8 cellular contexts compared by ENCODE assay signal in the genomic region with DNA sequence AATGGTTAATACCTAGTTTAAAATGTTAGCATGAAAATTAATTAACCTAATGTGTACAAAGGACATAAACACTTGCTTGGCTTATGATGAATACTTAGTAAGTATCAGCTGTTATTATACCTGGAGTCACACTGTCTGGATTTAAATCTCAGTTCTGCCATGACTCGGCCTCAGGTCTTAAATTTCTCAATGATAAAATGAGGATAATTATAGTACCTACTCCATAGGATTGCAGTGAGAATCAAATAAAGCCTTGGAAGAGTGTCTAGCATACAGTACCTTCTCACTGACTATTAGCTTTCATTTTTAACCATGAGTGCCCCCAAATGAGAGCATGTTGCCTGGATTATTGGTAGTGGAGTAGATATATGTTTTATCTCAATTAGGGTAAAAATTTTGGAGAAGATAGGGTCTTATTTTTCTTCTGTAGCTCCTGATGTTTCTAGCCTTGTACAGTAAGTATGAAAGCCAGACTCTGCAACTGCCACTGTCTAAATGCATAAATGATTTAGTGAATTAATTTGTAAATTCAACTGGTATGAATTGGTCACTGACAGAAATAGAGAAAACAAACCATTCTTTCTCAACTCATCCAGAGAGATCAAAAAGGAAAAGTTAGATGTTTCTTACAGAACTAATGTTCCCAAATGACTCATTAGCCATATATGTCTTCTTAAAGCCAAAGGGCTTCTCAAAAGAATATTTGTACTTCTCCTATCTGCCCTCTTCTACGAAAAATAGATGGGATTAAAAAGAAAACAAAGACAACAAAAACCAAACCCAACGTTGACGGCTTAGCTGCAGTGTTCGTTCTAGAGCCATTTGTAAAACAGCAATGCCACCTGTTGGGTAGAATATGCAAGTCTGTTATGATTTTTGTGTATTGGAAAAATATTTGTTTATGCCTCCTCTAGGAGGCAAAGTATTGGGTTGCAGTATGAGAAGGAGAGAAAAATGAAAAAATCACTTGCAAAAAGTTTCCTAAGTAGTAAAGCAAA. TPM values are rescaled to one million over a fixed set of nuclear protein-coding genes. Genes with fewer than 3 reads are reported as not detected.
DNase-seq lines count a peak whose midpoint lies in the region; ATAC-seq and TF ChIP-seq lines count a peak whose summit lies in the region.

No MANE protein-coding gene starts in this region.

- no peak for TF ChIP-seq POLR2A in IMR-90 (IDR thresholded peaks at IDR 0.05; ENCODE audit: low read depth, low read length)

- H3K9me1 ChIP-seq in IMR-90 (ENCODE audit: insufficient read depth, low read length): no peaks in the 10 kb centered on the region

- no peak overlapping the region for H3K4me3 ChIP-seq in DOHH2 (ENCODE audit: low read length)
- no peak overlapping the region for H3K4me3 ChIP-seq in IMR-90 (ENCODE audit: insufficient read depth, low read depth, low read length)
- peak overlapping the region in 1 of 2 donors; percentile 45 for H3K4me3 ChIP-seq in ascending aorta

- no TSS peak for BruUV-seq in IMR-90 (replicated peaks; lab: Mats Ljungman, UMichigan)

- H3K27ac ChIP-seq in DOHH2 (ENCODE audit: low read depth, low read length): no peak overlapping the region
- H3K27ac ChIP-seq in IMR-90 (ENCODE audit: insufficient read depth, low read length): no peak overlapping the region
- no peak overlapping the region for H3K27ac ChIP-seq in ascending aorta

- H3K14ac ChIP-seq in IMR-90 (replicated peaks; ENCODE audit: low read depth, low read length): no peak overlapping the region

- H2BK5ac ChIP-seq in IMR-90 (ENCODE audit: low read depth, low read length, poor library complexity, severe bottlenecking): no peak overlapping the region

- H3K27me3 ChIP-seq in DOHH2 (ENCODE audit: control insufficient read depth, low read length) (no peaks in the 10 kb centered on the region), IMR-90 (ENCODE audit: control insufficient read depth, insufficient read depth, low read length) (no peaks in the 10 kb centered on the region), ascending aorta (no peaks in the 10 kb centered on the region)

- H3K4ac ChIP-seq in IMR-90 (ENCODE audit: low read depth, low read length): no peak overlapping the region

- TF ChIP-seq CTCF in DOHH2 (IDR thresholded peaks at IDR 0.05; ENCODE audit: low read depth, low read length, poor library complexity, severe bottlenecking) (peak; percentile 19), IMR-90 (conservative IDR thresholded peaks at IDR 0.05; ENCODE audit: low read depth, low read length) (peak; percentile 52), ascending aorta (IDR thresholded peaks at IDR 0.05) (peak; percentile 38 to 72 (median 64))

- no peaks in the 10 kb centered on the region for H3K9me2 ChIP-seq in DOHH2 (replicated peaks; ENCODE audit: control insufficient read depth, low read length)

- no peaks in the 10 kb centered on the region for H3K79me1 ChIP-seq in IMR-90 (ENCODE audit: low read depth in 1 of 2, low read length in 2 of 2)

- H3K4me2 ChIP-seq in DOHH2 (ENCODE audit: low read length) (no peak overlapping the region), IMR-90 (ENCODE audit: low read depth, low read length) (peak overlapping the region; percentile 41; the same call in 1 of the 2 replicates)

- no peak overlapping the region for H3K23ac ChIP-seq in IMR-90 (ENCODE audit: low read depth, low read length)

- H3K18ac ChIP-seq in IMR-90 (ENCODE audit: low read depth, low read length): no peak overlapping the region

- DNase-seq in IMR-90 (peak; percentile 42), ascending aorta (ENCODE audit: low spot score in 2 of 2) (no peak), left colon (no peak), NCI-H2227 treated with DMSO at 0.1 percent for 48 hours (lab: John Stamatoyannopoulos, UW) (no peak), NCI-H2227 (lab: John Stamatoyannopoulos, UW; ENCODE audit: unreplicated experiment) (no peak)
- no peak for DNase-seq in effector CD8-positive, alpha-beta T cell (lab: John Stamatoyannopoulos, UW)

- H4K91ac ChIP-seq in IMR-90 (ENCODE audit: insufficient read depth, low read depth, low read length): no peak overlapping the region

- H3F3A ChIP-seq in DOHH2 (ENCODE audit: control insufficient read depth, insufficient read depth): no peaks in the 10 kb centered on the region

- no CpG with 5 or more reads among the region's 5 CpGs for WGBS in IMR-90 (ENCODE audit: extremely low coverage in 2 of 2, insufficient read length in 1 of 2), 2 experiments

- CTCF ChIA-PET in IMR-90 (lab: Yijun Ruan, JAX): interaction anchor here (0.6 kb wide), 1 partner anchor 587 kb away, joined by 5 read pairs; no protein-coding TSS in a partner anchor

- no peak overlapping the region for H2BK20ac ChIP-seq in IMR-90 (ENCODE audit: low read depth, low read length)

- intact Hi-C loops in IMR-90 (cut with micrococcal nuclease) (loop anchor here (2.0 to 5.0 kb wide), 3 partner anchors 219 to 954 kb away; a partner anchor contains a TSS), ascending aorta (cut with DNase I) (loop anchor here (5.0 to 10.0 kb wide), 4 partner anchors 114 to 954 kb away; no protein-coding TSS in a partner anchor), left colon (cut with DNase I, micrococcal nuclease) (loop anchor here in 1 of 2 donors (10.0 kb wide), 1 partner anchor 957 kb away; no protein-coding TSS in a partner anchor)

- H3K36me3 ChIP-seq in DOHH2 (ENCODE audit: control insufficient read depth, low read length) (no peaks in the 10 kb centered on the region), IMR-90 (ENCODE audit: control insufficient read depth, insufficient read depth, low read length) (no peaks in the 10 kb centered on the region), ascending aorta (no peaks in the 10 kb centered on the region)

- no peak overlapping the region for H3K9ac ChIP-seq in IMR-90 (ENCODE audit: low read depth, low read length)

- in situ Hi-C loops in IMR-90 (cut with MboI; ENCODE audit: low sequenced_read_pairs): no loop called here

- no peak overlapping the region; a peak in 1 of 4 replicates for H4K8ac ChIP-seq in IMR-90 (ENCODE audit: low read depth in 2 of 2, low read length in 2 of 2)

- H4K5ac ChIP-seq in IMR-90 (ENCODE audit: low read depth, low read length): no peak overlapping the region

- H2AFZ ChIP-seq in IMR-90 (replicated peaks; ENCODE audit: low read length, poor library complexity): no peak overlapping the region

- H2AK5ac ChIP-seq in IMR-90 (ENCODE audit: low read depth, low read length): no peak overlapping the region

- H3K79me2 ChIP-seq in DOHH2 (ENCODE audit: control insufficient read depth, low read length): no peaks in the 10 kb centered on the region

- no peak overlapping the region for H2BK120ac ChIP-seq in IMR-90 (ENCODE audit: low read depth, low read length)

- H4K20me1 ChIP-seq in DOHH2 (ENCODE audit: control insufficient read depth, insufficient read depth, low read depth, low read length): no peaks in the 10 kb centered on the region
- no peaks in the 10 kb centered on the region for H4K20me1 ChIP-seq in IMR-90 (ENCODE audit: insufficient read depth, low read length)

- H3K56ac ChIP-seq in IMR-90 (ENCODE audit: extremely low read depth, insufficient read depth, low read length): no peak overlapping the region

- peak; percentile 63 for ATAC-seq in IMR-90 (ENCODE audit: low read depth)
- peak; percentile 30 for ATAC-seq in left colon
- no peak for ATAC-seq in HG03039 (IDR thresholded peaks at IDR 0.05; ENCODE audit: unreplicated experiment)

- no peak overlapping the region for H2BK15ac ChIP-seq in IMR-90 (ENCODE audit: low read depth, low read length)

- POLR2A ChIA-PET in IMR-90 (lab: Charles Lee; ENCODE audit: unreplicated experiment): no interaction called here

- dilution Hi-C loops in IMR-90 (cut with HindIII; ENCODE audit: low sequenced_read_pairs, unreplicated experiment): no loop called here

- H3K4me1 ChIP-seq in DOHH2 (ENCODE audit: control insufficient read depth, low read length): no peaks in the 10 kb centered on the region
- no peaks in the 10 kb centered on the region for H3K4me1 ChIP-seq in IMR-90 (ENCODE audit: control insufficient read depth, insufficient read depth, low read length)
- H3K4me1 ChIP-seq in ascending aorta: peaks cover 0 to 9% of the 10 kb centered on the region in 2 donors

- no peaks in the 10 kb centered on the region for H3K9me3 ChIP-seq in DOHH2 (ENCODE audit: control insufficient read depth, insufficient read depth, low read length)
- no peaks in the 10 kb centered on the region for H3K9me3 ChIP-seq in IMR-90 (ENCODE audit: control insufficient read depth, insufficient read depth, low read length)
- no peaks in the 10 kb centered on the region for H3K9me3 ChIP-seq in ascending aorta

- H2AK9ac ChIP-seq in IMR-90 (replicated peaks; ENCODE audit: low read depth, low read length, poor library complexity): no peak overlapping the region

- TF ChIP-seq RAD21 in IMR-90 (IDR thresholded peaks at IDR 0.05; ENCODE audit: low read length): peak; percentile 74

TF ChIP-seq in IMR-90, 13 proteins besides CTCF, POLR2A, EP300 and RAD21:
- peak; percentile 52; the same call in 1 of the 2 replicates for TF ChIP-seq SMC3 (IDR thresholded peaks at IDR 0.05; ENCODE audit: low read depth, low read length)
- TF ChIP-seq BHLHE40 (IDR thresholded peaks at IDR 0.05; ENCODE audit: low read depth, low read length): no peak

RNA-seq across cellular contexts. Expression of a gene that starts 53.8 kb away (rescaled TPM):
- total RNA-seq in IMR-90 (2012; rRNA removed): not detected in 2 replicates
- not detected in 2 replicates for polyA plus RNA-seq in IMR-90 (2012; rRNA removed)
- not detected in 2 replicates for polyA plus RNA-seq in IMR-90 (2012; cell fraction: cytosol; rRNA removed)
- not detected in 2 replicates for polyA plus RNA-seq in IMR-90 (2012; cell fraction: nucleus; rRNA removed; ENCODE audit: low replicate concordance)
- not detected for total RNA-seq in ascending aorta
- not detected for total RNA-seq in left colon
